18 cellular contexts compared by ENCODE assay signal in the genomic region with DNA sequence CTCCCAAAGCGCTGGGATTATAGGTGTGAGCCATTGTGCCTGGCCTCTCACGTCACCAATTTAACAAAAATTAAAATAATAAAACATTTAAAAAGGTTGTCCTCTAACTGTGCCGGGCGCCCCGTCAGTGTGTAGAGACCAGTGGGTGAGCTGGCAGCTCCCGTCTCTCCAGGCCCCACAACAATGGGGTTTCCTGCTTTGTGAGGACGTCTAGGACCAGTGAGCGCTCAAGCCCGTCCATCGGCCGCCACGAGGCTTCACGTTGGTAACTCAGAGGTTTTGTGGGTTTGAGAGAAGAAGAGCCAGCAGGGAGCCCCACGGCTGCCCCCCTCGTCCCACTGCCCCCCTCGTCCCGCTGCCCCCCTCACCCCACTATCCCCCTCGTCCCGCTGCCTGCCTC. TPM values are rescaled to one million over a fixed set of nuclear protein-coding genes. Genes with fewer than 3 reads are reported as not detected.
DNase-seq lines count a peak whose midpoint lies in the region; ATAC-seq and TF ChIP-seq lines count a peak whose summit lies in the region.
"Had no signal": no experiment of that assay in that cellular context is flagged by ENCODE, and none has a peak within 500 bp of the region (broad histone marks: within the 10 kb centered on the region; RNA-seq: fewer than 3 reads in every experiment).

No MANE protein-coding gene starts in this region.

- H3K4me1 Mint-ChIP-seq in IgD-negative memory B cell: peaks cover 22 to 40% (median 32%) of the 10 kb centered on the region in 3 donors
- peaks cover 49% of the 10 kb centered on the region for H3K4me1 Mint-ChIP-seq in nephron progenitor cell

- H3K36me3 ChIP-seq in BLaER1: peaks cover 37% of the 10 kb centered on the region
- peaks cover 8 to 58% (median 42%) of the 10 kb centered on the region in 3 donors for H3K36me3 ChIP-seq in tibial artery

- ATAC-seq in left lobe of liver: no peak
- ATAC-seq: CD8-positive, alpha-beta T cell had no signal

- H3K27me3 ChIP-seq in BLaER1 (no peaks in the 10 kb centered on the region), tibial artery (no peaks in the 10 kb centered on the region)

- H3K36me3 Mint-ChIP-seq in IgD-negative memory B cell (no peaks in the 10 kb centered on the region), nephron progenitor cell (ENCODE audit: low read depth) (peaks cover 7% of the 10 kb centered on the region)

- H3K4me3 Mint-ChIP-seq in IgD-negative memory B cell (no peak overlapping the region), nephron progenitor cell (no peak overlapping the region)
- H3K4me3 Mint-ChIP-seq: CD8-positive, alpha-beta T cell had no signal

- peaks cover 90% of the 10 kb centered on the region for H3K4me1 ChIP-seq in BLaER1
- H3K4me1 ChIP-seq in tibial artery: peaks cover 0 to 24% (median 15%) of the 10 kb centered on the region in 4 donors

- H3K4me2 ChIP-seq in BLaER1: peak overlapping the region; percentile 97

- peaks cover 62% of the 10 kb centered on the region for H4K20me1 ChIP-seq in BLaER1

- H3K4me3 ChIP-seq in BLaER1 (peak overlapping the region; percentile 63), tibial artery (no peak overlapping the region)
- H3K4me3 ChIP-seq: GM23248 had no signal

- peak overlapping the region; percentile 75 for H3K9ac ChIP-seq in BLaER1
- H3K9ac ChIP-seq: GM23248 had no signal

- intact Hi-C loops in tibial artery (cut with DNase I; ENCODE audit: low total_unique reads): no loop called here

- H3K27me3 Mint-ChIP-seq in IgD-negative memory B cell (no peaks in the 10 kb centered on the region), nephron progenitor cell (ENCODE audit: low read depth, poor library complexity) (no peaks in the 10 kb centered on the region)

- peak overlapping the region; percentile 91 to 97 (median 95) for H3K27ac Mint-ChIP-seq in IgD-negative memory B cell
- H3K27ac Mint-ChIP-seq in nephron progenitor cell: peak overlapping the region; percentile 66
- H3K27ac Mint-ChIP-seq: CD8-positive, alpha-beta T cell had no signal

- no peaks in the 10 kb centered on the region for H3K9me3 ChIP-seq in BLaER1
- no peaks in the 10 kb centered on the region for H3K9me3 ChIP-seq in tibial artery

- peak; percentile 60 for DNase-seq in glomerular visceral epithelial cell (ENCODE audit: extremely low spot score)
- no peak for DNase-seq in nephron progenitor cell
- DNase-seq in left lobe of liver (ENCODE audit: low spot score): no peak
- DNase-seq in tibial artery: no peak
- DNase-seq in caudate nucleus (lab: John Stamatoyannopoulos, UW): no peak
- DNase-seq in activated CD4-positive, CD25-positive, alpha-beta regulatory T cell (lab: John Stamatoyannopoulos, UW): no peak
- DNase-seq: Calu3; CD8-positive, alpha-beta T cell; EL; GM23248; HCEC 1CT had no signal

- H3K27ac ChIP-seq in BLaER1 (peak overlapping the region; percentile 95), tibial artery (no peak overlapping the region), caudate nucleus (ENCODE audit: low read depth, low read length) (no peak overlapping the region)
- H3K27ac ChIP-seq: GM23248 had no signal

- TF ChIP-seq CTCF in nephron progenitor cell (IDR thresholded peaks at IDR 0.05) (no peak), tibial artery (IDR thresholded peaks at IDR 0.05) (no peak)

- no peaks in the 10 kb centered on the region for H3K9me3 Mint-ChIP-seq in IgD-negative memory B cell
- H3K9me3 Mint-ChIP-seq in nephron progenitor cell: no peaks in the 10 kb centered on the region
- H3K9me3 Mint-ChIP-seq: CD8-positive, alpha-beta T cell had no signal

RNA-seq across cellular contexts. Expression of gene LSM7, which starts 4.7 kb away (rescaled TPM):
- polyA plus RNA-seq in IgD-negative memory B cell: 308 TPM
- 27.8 TPM for total RNA-seq in left lobe of liver

RNA-seq across cellular contexts. Expression of gene SPPL2B, which starts 4.8 kb away (rescaled TPM):
- 20.8 TPM for polyA plus RNA-seq in IgD-negative memory B cell
- total RNA-seq in left lobe of liver: 45.0 TPM

RNA-seq across cellular contexts. Expression of gene LINGO3, which starts 15.8 kb away (rescaled TPM):
- polyA plus RNA-seq in IgD-negative memory B cell: 14.7 TPM
- not detected for total RNA-seq in left lobe of liver
- total RNA-seq: A172, Calu3, G401, GM23248 had no signal
- polyA plus RNA-seq: BJ, GM23248 had no signal

RNA-seq across cellular contexts. Expression of gene TMPRSS9, which starts 36.4 kb away (rescaled TPM):
- polyA plus RNA-seq in IgD-negative memory B cell: not detected
- 7.5 TPM for total RNA-seq in left lobe of liver
- total RNA-seq: A172; Calu3; CD8-positive, alpha-beta T cell; GM12878; GM23248 had no signal
- polyA plus RNA-seq: BJ had no signal

RNA-seq across cellular contexts. Expression of gene PEAK3, which starts 41.7 kb away (rescaled TPM):
- 0.26 TPM for polyA plus RNA-seq in IgD-negative memory B cell
- total RNA-seq in left lobe of liver: 0.28 TPM
- total RNA-seq: Calu3; CD8-positive, alpha-beta T cell; G401; GM23248; HT-29 had no signal
- polyA plus RNA-seq: BJ, GM23248 had no signal
